ENCODE assay signal across 17 cellular contexts in the genomic region with DNA sequence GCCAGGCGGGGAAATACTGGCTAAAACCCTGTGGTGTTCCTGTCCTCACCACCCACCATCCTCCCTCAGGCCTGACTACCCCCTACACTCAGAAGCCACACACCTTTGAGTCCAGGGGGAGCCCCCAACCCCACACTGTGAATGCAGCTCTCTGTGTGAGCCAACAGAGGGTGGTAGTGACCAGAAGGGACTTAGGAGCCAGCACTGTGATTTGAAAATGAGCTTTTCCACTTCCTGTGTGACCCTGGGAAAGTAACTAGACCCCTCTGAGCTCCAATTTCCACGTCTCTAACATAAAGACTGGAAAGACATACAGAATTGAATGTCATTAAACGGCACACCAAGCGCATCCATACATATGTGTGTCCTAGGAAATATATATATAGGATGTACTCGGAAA. TPM values are rescaled to one million over a fixed set of nuclear protein-coding genes. Genes with fewer than 3 reads are reported as not detected.
DNase-seq lines count a peak whose midpoint lies in the region; ATAC-seq, FAIRE-seq and TF ChIP-seq lines count a peak whose summit lies in the region.
"Had no signal": no experiment of that assay in that cellular context is flagged by ENCODE, and none has a peak within 500 bp of the region (broad histone marks: within the 10 kb centered on the region; RNA-seq: fewer than 3 reads in every experiment).

No MANE protein-coding gene starts in this region.

- peak; percentile 16 to 31 (median 18); a peak in 1 of 6 replicates for TF ChIP-seq CTCF in K562 (IDR thresholded peaks at IDR 0.05 in 2 of 3, conservative IDR thresholded peaks at IDR 0.05 in 1 of 3; ENCODE audit: insufficient read depth in 2 of 3, low read depth in 1 of 3, low read length in 3 of 3)
- no peak for TF ChIP-seq CTCF in ascending aorta (IDR thresholded peaks at IDR 0.05)
- no peak for TF ChIP-seq CTCF in gastrocnemius medialis (IDR thresholded peaks at IDR 0.05 in 4 of 5, conservative IDR thresholded peaks at IDR 0.05 in 1 of 5)

- 3% methylated on average over 5 of the region's 5 CpGs for WGBS in K562 (ENCODE audit: insufficient coverage, low coverage, missing lambda C conversion rate)

- H3K27ac Mint-ChIP-seq in activated T-cell treated with anti-CD3 and anti-CD28 coated beads, Interleukin-2, amount 50 U/mL, for 72 hours, result no peak overlapping the region
- H3K27ac Mint-ChIP-seq in stimulated activated memory B cell treated with anti-CD40 and anti-IgM and Interleukin-4, amounts not matched to agents 10 μg/mL and 1 μg/mL and 100 μg/mL, for 72 hours, result peak overlapping the region; percentile 87
- H3K27ac Mint-ChIP-seq: activated CD8-positive, alpha-beta memory T cell treated with anti-CD3 and anti-CD28 coated beads, Interleukin-2, amount 10 ng/mL, durations not matched to agents 7 days and 5 days; activated naive CD8-positive, alpha-beta T cell had no signal

- TF ChIP-seq RAD21 in K562 (CRISPR knock-in tag; conservative IDR thresholded peaks at IDR 0.05 in 1 of 2, IDR thresholded peaks at IDR 0.05 in 1 of 2), result no peak; a peak in 1 of 4 replicates

- no peak for TF ChIP-seq POLR2A in K562 (conservative IDR thresholded peaks at IDR 0.05)
- TF ChIP-seq POLR2A in gastrocnemius medialis (IDR thresholded peaks at IDR 0.05), result no peak

- ATAC-seq in activated T-cell treated with anti-CD3 and anti-CD28 coated beads, Interleukin-2, amount 50 U/mL, for 72 hours (replicated peaks in 1 of 2), result peak; percentile 38 to 52
- no peak for ATAC-seq in activated T-cell treated with anti-CD3 and anti-CD28 coated beads, Interleukin-2, amount 50 U/mL, for 4 hours
- peak; percentile 48; the same call in 2 of the 3 replicates for ATAC-seq in K562
- ATAC-seq in stimulated activated memory B cell treated with anti-CD40 and anti-IgM and Interleukin-4, amounts not matched to agents 10 μg/mL and 1 μg/mL and 100 μg/mL, for 72 hours, result no peak
- ATAC-seq in gastrocnemius medialis, result no peak
- ATAC-seq: activated CD8-positive, alpha-beta memory T cell treated with anti-CD3 and anti-CD28 coated beads, Interleukin-2, amount 10 ng/mL, durations not matched to agents 7 days and 5 days had no signal

- no peak for FAIRE-seq in K562 (lab: Jason Lieb, UNC)
- FAIRE-seq: endothelial cell of umbilical vein, GM12892, small intestine had no signal

- no peak overlapping the region for H2AFZ ChIP-seq in K562 (ENCODE audit: low read depth, low read length)

- H3K4me3 Mint-ChIP-seq in activated T-cell treated with anti-CD3 and anti-CD28 coated beads, Interleukin-2, amount 50 U/mL, for 72 hours, result no peak overlapping the region
- no peak overlapping the region for H3K4me3 Mint-ChIP-seq in activated T-cell treated with anti-CD3 and anti-CD28 coated beads, Interleukin-2, amount 50 U/mL, for 4 hours
- H3K4me3 Mint-ChIP-seq in stimulated activated memory B cell treated with anti-CD40 and anti-IgM and Interleukin-4, amounts not matched to agents 10 μg/mL and 1 μg/mL and 100 μg/mL, for 72 hours, result no peak overlapping the region
- H3K4me3 Mint-ChIP-seq: activated CD8-positive, alpha-beta memory T cell treated with anti-CD3 and anti-CD28 coated beads, Interleukin-2, amount 10 ng/mL, durations not matched to agents 7 days and 5 days; activated naive CD8-positive, alpha-beta T cell; central memory CD8-positive, alpha-beta T cell had no signal

- no peak for DNase-seq in activated T-cell treated with anti-CD3 and anti-CD28 coated beads, Interleukin-2, amount 50 U/mL, for 72 hours
- DNase-seq in activated T-cell treated with anti-CD3 and anti-CD28 coated beads, Interleukin-2, amount 50 U/mL, for 4 hours, result no peak
- DNase-seq in H7 (peak; percentile 75), K562 (ENCODE audit: extremely low read depth in 1 of 4, low spot score in 3 of 4) (no peak), head of caudate nucleus (no peak), ascending aorta (ENCODE audit: low spot score in 2 of 2) (no peak), gastrocnemius medialis (no peak)
- DNase-seq: activated CD8-positive, alpha-beta memory T cell treated with anti-CD3 and anti-CD28 coated beads, Interleukin-2, amount 10 ng/mL, durations not matched to agents 7 days and 5 days; KG1; NCI-H526 treated with DMSO at 0.1 percent for 48 hours; Right ventricle myocardium superior; small intestine had no signal

- POLR2A ChIA-PET in K562 (lab: Yijun Ruan, JAX), result no interaction called here

- H3K36me3 Mint-ChIP-seq in activated T-cell treated with anti-CD3 and anti-CD28 coated beads, Interleukin-2, amount 50 U/mL, for 72 hours (ENCODE audit: insufficient read depth in 2 of 2), result no peaks in the 10 kb centered on the region
- H3K36me3 Mint-ChIP-seq in activated T-cell treated with anti-CD3 and anti-CD28 coated beads, Interleukin-2, amount 50 U/mL, for 4 hours (ENCODE audit: insufficient read depth), result no peaks in the 10 kb centered on the region
- no peaks in the 10 kb centered on the region for H3K36me3 Mint-ChIP-seq in stimulated activated memory B cell treated with anti-CD40 and anti-IgM and Interleukin-4, amounts not matched to agents 10 μg/mL and 1 μg/mL and 100 μg/mL, for 72 hours
- H3K36me3 Mint-ChIP-seq: activated CD8-positive, alpha-beta memory T cell treated with anti-CD3 and anti-CD28 coated beads, Interleukin-2, amount 10 ng/mL, durations not matched to agents 7 days and 5 days; activated naive CD8-positive, alpha-beta T cell had no signal

- H3K9me1 ChIP-seq in K562 (ENCODE audit: control insufficient read depth, insufficient read depth, low read length), result no peaks in the 10 kb centered on the region

- H3K36me3 ChIP-seq in H7 (replicated peaks; ENCODE audit: control insufficient read depth, insufficient read depth, low read length) (no peaks in the 10 kb centered on the region), K562 (ENCODE audit: control insufficient read depth, insufficient read depth, low read length) (no peaks in the 10 kb centered on the region), ascending aorta (no peaks in the 10 kb centered on the region), gastrocnemius medialis (no peaks in the 10 kb centered on the region)

- H3K27me3 ChIP-seq in H7 (ENCODE audit: control insufficient read depth, insufficient read depth, low read length), result no peaks in the 10 kb centered on the region
- peaks cover 16 to 57% of the 10 kb centered on the region in 2 experiments; a peak in 3 of 5 replicates for H3K27me3 ChIP-seq in K562 (ENCODE audit: control insufficient read depth in 2 of 2, insufficient read depth in 2 of 2, low read length in 2 of 2)
- H3K27me3 ChIP-seq in ascending aorta, result no peaks in the 10 kb centered on the region
- no peaks in the 10 kb centered on the region for H3K27me3 ChIP-seq in gastrocnemius medialis

- CTCF ChIA-PET in K562 (lab: Yijun Ruan, JAX; ENCODE audit: low intra/inter-chr PET ratio), result no interaction called here

- no peak overlapping the region for H3K9ac ChIP-seq in K562 (ENCODE audit: insufficient read depth in 1 of 2, low read depth in 2 of 2, low read length in 2 of 2)

- H3K4me3 ChIP-seq in H7 (ENCODE audit: insufficient read depth, low read depth, low read length) (no peak overlapping the region), K562 (no peak overlapping the region), ascending aorta (no peak overlapping the region), gastrocnemius medialis (no peak overlapping the region)

- intact Hi-C loops in K562 (cut with micrococcal nuclease) (no loop called here), head of caudate nucleus (cut with DNase I) (no loop called here), ascending aorta (cut with DNase I) (loop anchor here (5.0 kb wide), 1 partner anchor 592 kb away; no protein-coding TSS in a partner anchor), gastrocnemius medialis (cut with DNase I; ENCODE audit: low total_unique reads) (no loop called here)

- H3K27me3 Mint-ChIP-seq in activated T-cell treated with anti-CD3 and anti-CD28 coated beads, Interleukin-2, amount 50 U/mL, for 72 hours (ENCODE audit: low read depth), result no peaks in the 10 kb centered on the region
- no peaks in the 10 kb centered on the region for H3K27me3 Mint-ChIP-seq in activated T-cell treated with anti-CD3 and anti-CD28 coated beads, Interleukin-2, amount 50 U/mL, for 4 hours (ENCODE audit: low read depth)
- H3K27me3 Mint-ChIP-seq in stimulated activated memory B cell treated with anti-CD40 and anti-IgM and Interleukin-4, amounts not matched to agents 10 μg/mL and 1 μg/mL and 100 μg/mL, for 72 hours, result no peaks in the 10 kb centered on the region
- H3K27me3 Mint-ChIP-seq: activated CD8-positive, alpha-beta memory T cell treated with anti-CD3 and anti-CD28 coated beads, Interleukin-2, amount 10 ng/mL, durations not matched to agents 7 days and 5 days; activated naive CD8-positive, alpha-beta T cell; central memory CD8-positive, alpha-beta T cell had no signal

- peaks cover 18% of the 10 kb centered on the region for H3K4me1 Mint-ChIP-seq in activated T-cell treated with anti-CD3 and anti-CD28 coated beads, Interleukin-2, amount 50 U/mL, for 72 hours (ENCODE audit: low read depth)
- H3K4me1 Mint-ChIP-seq in activated T-cell treated with anti-CD3 and anti-CD28 coated beads, Interleukin-2, amount 50 U/mL, for 4 hours (ENCODE audit: low read depth), result peaks cover 43% of the 10 kb centered on the region
- peaks cover 74% of the 10 kb centered on the region for H3K4me1 Mint-ChIP-seq in stimulated activated memory B cell treated with anti-CD40 and anti-IgM and Interleukin-4, amounts not matched to agents 10 μg/mL and 1 μg/mL and 100 μg/mL, for 72 hours

- peaks cover 11% of the 10 kb centered on the region; the same call in 1 of the 2 replicates for H4K20me1 ChIP-seq in K562 (replicated peaks; ENCODE audit: control insufficient read depth, insufficient read depth, low read length)

- no peaks in the 10 kb centered on the region for H3K9me3 Mint-ChIP-seq in activated T-cell treated with anti-CD3 and anti-CD28 coated beads, Interleukin-2, amount 50 U/mL, for 72 hours
- H3K9me3 Mint-ChIP-seq in activated T-cell treated with anti-CD3 and anti-CD28 coated beads, Interleukin-2, amount 50 U/mL, for 4 hours, result no peaks in the 10 kb centered on the region
- no peaks in the 10 kb centered on the region for H3K9me3 Mint-ChIP-seq in stimulated activated memory B cell treated with anti-CD40 and anti-IgM and Interleukin-4, amounts not matched to agents 10 μg/mL and 1 μg/mL and 100 μg/mL, for 72 hours
- H3K9me3 Mint-ChIP-seq: central memory CD8-positive, alpha-beta T cell had no signal

- H3K4me1 ChIP-seq in K562 (replicated peaks in 1 of 2; ENCODE audit: control insufficient read depth in 2 of 2, insufficient read depth in 2 of 2, low read length in 2 of 2) (no peaks in the 10 kb centered on the region; a peak in 1 of 5 replicates), ascending aorta (no peaks in the 10 kb centered on the region), gastrocnemius medialis (no peaks in the 10 kb centered on the region)

- no peaks in the 10 kb centered on the region for H3K79me2 ChIP-seq in K562 (ENCODE audit: control insufficient read depth, insufficient read depth, low read length)

- BruUV-seq in K562 (replicated peaks; lab: Mats Ljungman, UMichigan), result no TSS peak

- H3K27ac ChIP-seq in K562 (ENCODE audit: extremely low read depth, low read depth, low read length), result no peak overlapping the region
- no peak overlapping the region for H3K27ac ChIP-seq in ascending aorta
- H3K27ac ChIP-seq in gastrocnemius medialis, result no peak overlapping the region

- no peaks in the 10 kb centered on the region for H3K9me3 ChIP-seq in K562 (replicated peaks; ENCODE audit: control insufficient read depth, insufficient read depth, low read depth, low read length)
- no peaks in the 10 kb centered on the region for H3K9me3 ChIP-seq in ascending aorta
- H3K9me3 ChIP-seq in gastrocnemius medialis, result no peaks in the 10 kb centered on the region

- in situ Hi-C loops in K562 (cut with MboI), result no loop called here
- in situ Hi-C loops in gastrocnemius medialis (cut with MboI; ENCODE audit: low sequenced_read_pairs in 4 of 4), result no loop called here

- no peak overlapping the region for H3K4me2 ChIP-seq in K562 (ENCODE audit: insufficient read depth, low read length)

- no peak for TF ChIP-seq EP300 in K562 (IDR thresholded peaks at IDR 0.05; ENCODE audit: low read length)

RNA-seq across cellular contexts. Expression of gene SDK2, which starts 58.7 kb away (rescaled TPM):
- total RNA-seq in activated T-cell treated with anti-CD3 and anti-CD28 coated beads, Interleukin-2, amount 50 U/mL, for 72 hours, result under 1 TPM; 0.26 to 0.44 TPM
- under 1 TPM; 0.08 to 0.20 (median 0.08) TPM for total RNA-seq in activated T-cell treated with anti-CD3 and anti-CD28 coated beads, Interleukin-2, amount 50 U/mL, for 4 hours
- 12.1 and 14.7 TPM in 2 replicates for total RNA-seq in H7 (2014; rRNA removed; shearing (Covaris generic))
- not detected in 2 replicates for total RNA-seq in K562 (2011; cell fraction: chromatin; rRNA removed; ENCODE audit: low replicate concordance)
- total RNA-seq in K562 (2011; cell fraction: nucleolus; rRNA removed), result under 0.01 TPM in 1 of 2 replicates, not detected in the other
- total RNA-seq in K562 (2011; cell fraction: nucleoplasm; rRNA removed), result not detected in 2 replicates
- total RNA-seq in K562 (2014; rRNA removed) (0.04 TPM in 1 of 2 replicates, not detected in the other), K562 (2014; rRNA removed; fragmentation: Illumina TruSeq; extraction: Trizol) (not detected in 2 replicates), K562 (2015; rRNA removed; fragmentation: Illumina TruSeq; extraction: Trizol) (not detected in 2 replicates), K562 (2021) (0.04 and 0.09 TPM in 2 replicates), ascending aorta (8.1 TPM), gastrocnemius medialis (under 1 TPM; 0.02 to 0.31 (median 0.13) TPM)
- polyA plus RNA-seq in K562 (2011; rRNA removed) (not detected in 2 replicates), K562 (2014; fragmentation: Illumina TruSeq; extraction: Trizol) (0.04 TPM in 1 of 2 replicates, not detected in the other), K562 (2014; fragmentation: Nextera tagmentation; extraction: Ambion mirVana) (not detected), K562 (2014; rRNA removed) (not detected in 2 replicates)
- not detected in 2 replicates for polyA plus RNA-seq in K562 (2011; cell fraction: cytosol; rRNA removed)
- polyA plus RNA-seq in K562 (2011; cell fraction: nucleus; rRNA removed), result 0.03 TPM in 1 of 2 replicates, not detected in the other
- polyA plus RNA-seq in K562 (2012), result 0.04 and 0.22 TPM in 2 replicates
- polyA minus RNA-seq in K562 (2011; rRNA and poly(A)+ RNA removed), result not detected in 2 replicates
- not detected in 2 replicates for polyA minus RNA-seq in K562 (2011; cell fraction: cytosol; rRNA and poly(A)+ RNA removed)
- polyA minus RNA-seq in K562 (2011; cell fraction: nucleus; rRNA and poly(A)+ RNA removed), result not detected in 2 replicates
- total RNA-seq: endothelial cell of umbilical vein had no signal
- polyA plus RNA-seq: endothelial cell of umbilical vein had no signal

Comparison
In these comparisons a context has a peak if more than half of its experiments do, and no peak if none do; other contexts are left out.
1. ATAC-seq: peak in activated T-cell treated with anti-CD3 and anti-CD28 coated beads, Interleukin-2, amount 50 U/mL, for 72 hours (2 of 2) and K562 (single experiment); none in activated T-cell treated with anti-CD3 and anti-CD28 coated beads, Interleukin-2, amount 50 U/mL, for 4 hours (0 of 2), stimulated activated memory B cell treated with anti-CD40 and anti-IgM and Interleukin-4, amounts not matched to agents 10 μg/mL and 1 μg/mL and 100 μg/mL, for 72 hours (single experiment) and gastrocnemius medialis (0 of 2).
2. CTCF ChIP-seq: peak in K562 (3 of 3); none in ascending aorta (0 of 3) and gastrocnemius medialis (0 of 5).